ENCODE assay signal across 22 cellular contexts in the genomic region with DNA sequence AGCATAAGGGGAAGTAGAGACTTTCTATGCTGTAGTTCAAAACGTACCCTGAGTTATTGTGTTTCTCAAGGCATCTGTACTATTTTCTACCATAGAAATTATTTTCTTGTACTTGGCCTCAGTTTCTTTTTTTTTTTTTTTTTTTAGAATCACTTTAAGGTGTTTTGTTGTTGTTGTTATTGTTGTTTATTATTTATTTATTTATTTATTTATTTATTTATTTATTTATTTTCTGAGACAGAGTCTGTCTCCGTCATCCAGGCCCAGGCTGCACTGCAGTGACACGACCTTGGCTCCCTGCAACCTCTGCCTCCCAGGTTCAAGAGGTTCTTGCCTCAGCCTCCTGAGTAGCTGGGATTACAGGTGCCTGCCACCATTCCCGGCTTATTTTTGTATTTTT.
"Had no signal": no experiment of that assay in that cellular context is flagged by ENCODE, and none has a peak within 500 bp of the region (broad histone marks: within the 10 kb centered on the region; RNA-seq: fewer than 3 reads in every experiment).

No MANE protein-coding gene starts in this region.

- FAIRE-seq: HepG2 had no signal

- H3K4me3 ChIP-seq: PC-9, Peyer's patch had no signal

- H3K4me2 ChIP-seq: KMS-11, PC-9, SK-N-SH had no signal

- H3K36me3 ChIP-seq: Peyer's patch had no signal

- DNase-seq: IMR-90, MM.1S, NCI-H1092 treated with DMSO at 0.1 percent for 48 hours, NCI-H1436, NCI-H187, NCI-H2029, NCI-H2081 treated with DMSO at 0.1 percent for 48 hours, NCI-H2171, NCI-H226, NCI-H446, NCI-H510A, NCI-H524 treated with DMSO at 0.1 percent for 48 hours, NCI-H774, OCI-M1, PC-9, Peyer's patch, SHP77 treated with DMSO at 0.1 percent for 48 hours, SK-N-SH, T-helper 1 cell had no signal

- H3K27me3 ChIP-seq: Peyer's patch had no signal

- H3K4me1 ChIP-seq: Peyer's patch had no signal

- H3K9me3 ChIP-seq: Peyer's patch, SK-N-SH had no signal

- ATAC-seq: HepG2, Right ventricle myocardium inferior had no signal

- H3K27ac ChIP-seq: KMS-11, PC-9, Peyer's patch had no signal
